18 cellular contexts compared by ENCODE assay signal in genomic region chr15:83194527-83194926, GRCh38.
"Had no signal": no experiment of that assay in that cellular context is flagged by ENCODE, and none has a peak within 500 bp of the region (broad histone marks: within the 10 kb centered on the region; RNA-seq: fewer than 3 reads in every experiment).

No MANE protein-coding gene starts in this region.

- ATAC-seq: body of pancreas; left ventricle myocardium superior; natural killer cell treated with Interleukin-12 subunit alpha and Interleukin-12 subunit beta and Interleukin-15 and Interleukin-18, amount 100 ng/mL, for 72 hours had no signal

- DNase-seq: activated CD4-positive, alpha-beta memory T cell treated with anti-CD3 and anti-CD28 coated beads, Interleukin-2, amount 10 ng/mL, durations not matched to agents 7 days and 5 days; activated CD4-positive, alpha-beta T cell treated with anti-CD3 and anti-CD28 coated beads, Interleukin-2, amount 10 ng/mL, durations not matched to agents 24 days and 14 days; activated effector memory CD4-positive, alpha-beta T cell treated with anti-CD3 and anti-CD28 coated beads, Interleukin-2, amount 50 U/mL, for 16 hours; activated naive CD4-positive, alpha-beta T cell treated with anti-CD3 and anti-CD28 coated beads, Interleukin-2, amount 50 U/mL, for 16 hours; anterior cingulate cortex; body of pancreas; cortex of kidney; endodermal cell; left ventricle myocardium superior; mammary epithelial cell; retina; sigmoid colon; stimulated activated CD4-positive, alpha-beta T cell treated with anti-CD3 and anti-CD28 coated beads, Interleukin-15, amount 100 ng/mL, for 24 hours; stimulated activated naive CD4-positive, alpha-beta T cell; testis; uterus had no signal

- H3K27ac ChIP-seq: body of pancreas, cardiac muscle cell, sigmoid colon, testis, uterus had no signal
